In the genomic region with DNA sequence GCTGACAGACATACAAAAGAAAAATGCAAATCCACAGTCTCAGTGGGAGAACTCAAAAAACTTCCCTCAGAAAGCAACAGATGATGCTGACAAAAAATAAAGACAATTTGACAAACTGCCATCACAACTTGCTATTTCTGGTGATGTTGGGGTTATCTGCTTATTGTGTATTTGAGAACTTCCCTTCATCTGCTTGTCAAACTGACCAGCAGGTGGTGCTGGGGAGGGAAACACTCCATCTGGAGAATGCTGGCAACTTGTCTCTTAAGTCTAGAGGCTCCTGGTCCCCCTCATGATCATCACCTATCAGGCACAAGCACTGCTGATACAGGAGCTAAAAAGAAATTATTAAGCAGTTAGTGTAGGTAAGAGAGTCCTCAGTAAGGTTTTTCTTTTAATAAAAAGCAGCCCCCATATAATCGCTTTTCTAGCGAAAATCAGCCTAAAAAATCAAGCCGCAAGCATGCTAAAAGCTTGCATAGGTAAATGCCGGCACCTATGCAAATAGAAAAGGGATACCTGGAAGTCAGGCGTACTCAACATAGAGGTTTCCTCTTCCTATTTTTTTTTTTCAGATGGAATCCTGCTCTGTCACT, we compare ENCODE assay signal across 1 cellular context.
TF ChIP-seq lines count a peak whose summit lies in the region.

No MANE protein-coding gene starts in this region.

TF ChIP-seq in GM23338, 12 proteins besides CTCF, POLR2A, EP300 and RAD21 (continued from another document):
- TF ChIP-seq ZNF462 (CRISPR knock-in tag; IDR thresholded peaks at IDR 0.05) (no peak), EZH2phosphoT487 (IDR thresholded peaks at IDR 0.05; ENCODE audit: unreplicated experiment) (no peak), JUNB (IDR thresholded peaks at IDR 0.05; ENCODE audit: unreplicated experiment) (no peak), ZNF331 (CRISPR knock-in tag; IDR thresholded peaks at IDR 0.05; ENCODE audit: low read depth) (no peak), ZNF114 (CRISPR knock-in tag; IDR thresholded peaks at IDR 0.05) (no peak), STAT1 (IDR thresholded peaks at IDR 0.05; ENCODE audit: unreplicated experiment) (no peak)
- TF ChIP-seq, protein P1, sequence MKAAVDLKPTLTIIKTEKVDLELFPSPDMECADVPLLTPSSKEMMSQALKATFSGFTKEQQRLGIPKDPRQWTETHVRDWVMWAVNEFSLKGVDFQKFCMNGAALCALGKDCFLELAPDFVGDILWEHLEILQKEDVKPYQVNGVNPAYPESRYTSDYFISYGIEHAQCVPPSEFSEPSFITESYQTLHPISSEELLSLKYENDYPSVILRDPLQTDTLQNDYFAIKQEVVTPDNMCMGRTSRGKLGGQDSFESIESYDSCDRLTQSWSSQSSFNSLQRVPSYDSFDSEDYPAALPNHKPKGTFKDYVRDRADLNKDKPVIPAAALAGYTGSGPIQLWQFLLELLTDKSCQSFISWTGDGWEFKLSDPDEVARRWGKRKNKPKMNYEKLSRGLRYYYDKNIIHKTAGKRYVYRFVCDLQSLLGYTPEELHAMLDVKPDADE (IDR thresholded peaks at IDR 0.05), result no peak
